ENCODE assay signal across 7 cellular contexts in the genomic region with DNA sequence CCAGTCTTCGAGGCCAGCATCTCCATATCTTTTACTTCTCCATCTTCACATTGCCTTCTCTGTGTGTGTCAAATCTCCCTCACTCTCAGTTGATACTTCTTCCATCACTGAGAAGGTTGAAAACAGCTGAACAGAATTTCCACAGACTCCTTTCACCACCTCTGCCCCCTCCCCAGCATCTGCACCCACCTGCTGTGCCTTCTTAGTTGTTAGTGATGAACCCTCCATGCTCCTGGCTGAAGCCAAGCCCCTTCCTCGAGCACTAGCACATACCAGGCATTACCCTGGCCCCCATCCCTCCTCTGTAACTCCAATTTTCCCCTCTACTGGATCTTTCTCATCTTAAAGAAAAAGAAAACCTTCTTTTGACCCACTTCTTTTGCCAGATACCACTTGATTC. TPM values are rescaled to one million over a fixed set of nuclear protein-coding genes. Genes with fewer than 3 reads are reported as not detected.
"Had no signal": no experiment of that assay in that cellular context is flagged by ENCODE, and none has a peak within 500 bp of the region (broad histone marks: within the 10 kb centered on the region; RNA-seq: fewer than 3 reads in every experiment).

No MANE protein-coding gene starts in this region.

- H3K9me3 ChIP-seq: HAP-1 had no signal

- H3K27ac Mint-ChIP-seq: GM23338, HFFc6 had no signal

- H3K9me3 Mint-ChIP-seq: HFFc6 had no signal

- H3K36me3 ChIP-seq: HAP-1 had no signal

- ATAC-seq: GM23338, HCT116, K562 had no signal

- H3K4me3 Mint-ChIP-seq: GM23338, HFFc6 had no signal

- DNase-seq: HFFc6, IMR-90 had no signal

- H3K4me3 ChIP-seq: GM23338, HAP-1, K562 had no signal

RNA-seq across cellular contexts. Expression of gene ESYT3, which starts 27.8 kb away (rescaled TPM):
- total RNA-seq: HT-29, K562 had no signal
- polyA plus RNA-seq: K562 had no signal
